In the genomic region with DNA sequence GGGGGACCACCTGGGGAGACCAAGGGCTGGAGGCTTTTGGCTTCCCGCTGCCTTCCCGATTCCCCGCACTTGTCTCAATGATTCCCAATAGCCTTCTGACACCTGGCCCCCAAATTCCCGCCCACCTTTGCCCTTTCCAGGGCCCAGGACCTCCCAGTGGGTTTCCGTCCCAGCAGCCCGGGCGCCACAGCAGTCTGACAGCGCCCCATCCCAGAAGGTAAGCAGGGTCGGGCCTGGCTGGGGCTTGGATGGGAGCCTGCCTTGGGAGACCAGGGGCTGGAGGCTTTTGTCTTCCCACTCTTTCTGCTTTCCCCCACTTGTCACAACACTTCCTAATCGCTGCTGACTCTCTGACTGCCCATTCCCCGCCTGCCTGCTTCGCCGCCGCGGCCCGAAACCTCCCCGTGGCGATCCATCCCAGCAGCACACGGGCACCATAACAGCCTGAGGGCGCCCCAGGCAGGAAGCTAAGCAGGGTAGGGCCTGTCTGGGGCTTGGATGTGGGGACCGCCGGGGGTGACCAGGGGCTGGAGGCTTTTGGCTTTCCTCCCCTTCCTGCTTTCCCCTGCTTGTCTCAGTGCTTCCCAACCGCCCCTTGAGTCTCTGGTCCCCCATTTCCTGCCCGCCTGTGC, we compare ENCODE assay signal across 21 cellular contexts.
"Had no signal": no experiment of that assay in that cellular context is flagged by ENCODE, and none has a peak within 500 bp of the region (broad histone marks: within the 10 kb centered on the region; RNA-seq: fewer than 3 reads in every experiment).

No MANE protein-coding gene starts in this region.

- H3K9me3 ChIP-seq: MG63, SJSA1 had no signal

- H3K27ac ChIP-seq: SJSA1, SK-N-MC had no signal

- H3K36me3 ChIP-seq: MG63, SJSA1 had no signal

- H3K27me3 ChIP-seq: MG63, SJSA1 had no signal

- H3K4me3 ChIP-seq: MG63, SJSA1, SK-N-MC had no signal

- DNase-seq: KBM-7, MG63, NCI-H1092, NCI-H1105 treated with DMSO at 0.1 percent for 48 hours, NCI-H1417 treated with DMSO at 0.1 percent for 48 hours, NCI-H146, NCI-H1694 treated with DMSO at 0.1 percent for 48 hours, NCI-H1930, NCI-H2081, NCI-H2107, NCI-H226, NCI-H446, NCI-H510A, NCI-H524 treated with DMSO at 0.1 percent for 48 hours, NCI-H69, NCI-H774, Right ventricle myocardium superior, RPMI8226, SIG-M5 had no signal
